ENCODE assay signal across 20 cellular contexts in the genomic region with DNA sequence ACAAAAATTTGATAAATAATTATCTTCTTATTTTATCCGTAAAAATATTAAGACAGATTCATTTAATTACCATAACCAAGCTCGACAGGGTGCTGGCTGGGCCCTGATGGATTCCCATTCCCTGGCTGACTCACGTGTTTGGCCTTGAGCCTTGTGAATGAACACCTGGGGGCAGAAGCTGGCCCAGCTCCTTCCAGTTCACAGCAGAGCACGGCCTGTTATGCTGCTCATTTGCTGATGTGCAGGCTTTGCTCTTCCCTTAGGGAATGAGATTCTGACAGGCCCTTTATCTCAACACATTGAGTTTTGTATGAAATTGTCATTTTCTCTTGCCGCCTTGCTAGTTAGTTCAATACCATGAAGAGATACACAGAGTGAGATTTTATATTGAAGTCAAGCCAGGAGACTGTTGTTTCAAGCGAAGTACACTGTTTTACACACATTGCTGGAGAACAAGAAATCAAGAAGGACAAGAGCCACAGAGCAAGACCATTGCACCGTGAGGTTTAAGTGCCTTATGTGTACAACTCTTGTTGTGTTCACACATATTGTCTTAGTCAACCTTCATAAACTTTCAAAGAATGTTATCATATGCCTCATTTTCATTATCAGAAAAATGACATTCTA.
A peak's percentile ranks its signal among the peaks of the same experiment; 100 is the strongest.
DNase-seq lines count a peak whose midpoint lies in the region; FAIRE-seq and TF ChIP-seq lines count a peak whose summit lies in the region.
"Had no signal": no experiment of that assay in that cellular context is flagged by ENCODE, and none has a peak within 500 bp of the region (broad histone marks: within the 10 kb centered on the region; RNA-seq: fewer than 3 reads in every experiment).

No MANE protein-coding gene starts in this region.

- no peak for TF ChIP-seq EP300 in SK-N-SH (IDR thresholded peaks at IDR 0.05; ENCODE audit: borderline replicate concordance in 1 of 2, low read depth in 1 of 2, low read length in 1 of 2)

- no peaks in the 10 kb centered on the region for H3K36me3 Mint-ChIP-seq in MCF 10A (ENCODE audit: insufficient read depth, unreplicated experiment)
- H3K36me3 Mint-ChIP-seq in activated CD4-positive, alpha-beta T cell treated with anti-CD3 and anti-CD28 coated beads, Interleukin-2, amount 10 ng/mL, durations not matched to agents 7 days and 5 days (ENCODE audit: low read depth): no peaks in the 10 kb centered on the region

- H3K4me1 ChIP-seq in breast epithelium (no peaks in the 10 kb centered on the region), SK-N-SH (ENCODE audit: control insufficient read depth in 1 of 2, insufficient read depth in 2 of 2, low read depth in 1 of 2, low read length in 1 of 2) (peaks cover 0 to 2% of the 10 kb centered on the region in 2 experiments; a peak in 2 of 4 replicates), hepatocyte (ENCODE audit: insufficient read depth) (no peaks in the 10 kb centered on the region), thyroid gland (no peaks in the 10 kb centered on the region)
- H3K4me1 ChIP-seq: sigmoid colon had no signal

- H3K79me2 ChIP-seq in SK-N-SH (ENCODE audit: insufficient read depth) (no peaks in the 10 kb centered on the region), hepatocyte (no peaks in the 10 kb centered on the region)

- TF ChIP-seq RAD21 in SK-N-SH (IDR thresholded peaks at IDR 0.05; ENCODE audit: low read length): no peak

- intact Hi-C loops in MCF 10A (cut with micrococcal nuclease): no loop called here
- intact Hi-C loops in breast epithelium (cut with DNase I; ENCODE audit: low total_unique reads): no loop called here
- intact Hi-C loops in thyroid gland (cut with DNase I): no loop called here

- H4K20me1 ChIP-seq in SK-N-SH (ENCODE audit: insufficient read depth) (no peaks in the 10 kb centered on the region), hepatocyte (ENCODE audit: insufficient read depth, poor library complexity, severe bottlenecking) (no peaks in the 10 kb centered on the region)

- no peaks in the 10 kb centered on the region for H3K36me3 ChIP-seq in breast epithelium
- H3K36me3 ChIP-seq in SK-N-SH (replicated peaks in 1 of 2; ENCODE audit: control insufficient read depth in 1 of 2, insufficient read depth in 2 of 2, low read length in 1 of 2): no peaks in the 10 kb centered on the region
- H3K36me3 ChIP-seq in hepatocyte (replicated peaks; ENCODE audit: insufficient read depth, low read depth): no peaks in the 10 kb centered on the region
- H3K36me3 ChIP-seq in thyroid gland: no peaks in the 10 kb centered on the region
- H3K36me3 ChIP-seq: sigmoid colon had no signal

- H2AFZ ChIP-seq in SK-N-SH (ENCODE audit: low read depth): 0 out of 2 replicates have a peak overlapping the region, but pooled peaks have one; percentile 47
- H2AFZ ChIP-seq in hepatocyte: no peak overlapping the region

- H3K9me3 ChIP-seq in breast epithelium (no peaks in the 10 kb centered on the region), SK-N-SH (no peaks in the 10 kb centered on the region), hepatocyte (ENCODE audit: low read depth) (no peaks in the 10 kb centered on the region), thyroid gland (no peaks in the 10 kb centered on the region)
- H3K9me3 ChIP-seq: sigmoid colon had no signal

- H3K27me3 ChIP-seq in breast epithelium (no peaks in the 10 kb centered on the region), SK-N-SH (ENCODE audit: insufficient read depth) (no peaks in the 10 kb centered on the region), hepatocyte (no peaks in the 10 kb centered on the region), thyroid gland (no peaks in the 10 kb centered on the region)
- H3K27me3 ChIP-seq: sigmoid colon had no signal

- peak; percentile 65 for DNase-seq in MCF 10A (ENCODE audit: unreplicated experiment)
- no peak for DNase-seq in breast epithelium (ENCODE audit: low spot score in 2 of 2)
- no peak for DNase-seq in SK-N-SH
- DNase-seq in hepatocyte (ENCODE audit: low spot score): peak; percentile 23
- DNase-seq in thyroid gland: peak; percentile 29 to 49
- no peak for DNase-seq in activated CD4-positive, alpha-beta T cell treated with anti-CD3 and anti-CD28 coated beads, Interleukin-2, amount 10 ng/mL, durations not matched to agents 7 days and 5 days
- no peak for DNase-seq in SIG-M5 (lab: John Stamatoyannopoulos, UW)
- no peak for DNase-seq in RCC 7860 (ENCODE audit: low spot score)
- DNase-seq: ACHN; amniotic stem cell; kidney glomerular epithelial cell; NCI-H1694; NCI-H446; sigmoid colon; stimulated activated CD4-positive, alpha-beta T cell treated with anti-CD3 and anti-CD28 coated beads, Interleukin-2, amount 100 ng/mL, for 24 hours; SW 1271 had no signal

- H3K27me3 Mint-ChIP-seq in MCF 10A (ENCODE audit: insufficient read depth, unreplicated experiment): no peaks in the 10 kb centered on the region
- no peaks in the 10 kb centered on the region for H3K27me3 Mint-ChIP-seq in activated CD4-positive, alpha-beta T cell treated with anti-CD3 and anti-CD28 coated beads, Interleukin-2, amount 10 ng/mL, durations not matched to agents 7 days and 5 days

- no peaks in the 10 kb centered on the region for H3K9me2 ChIP-seq in SK-N-SH
- H3K9me2 ChIP-seq in hepatocyte (replicated peaks; ENCODE audit: insufficient read depth): no peaks in the 10 kb centered on the region

- WGBS in SK-N-SH (ENCODE audit: low lambda C conversion rate): 23% methylated on average over 7 of the region's 7 CpGs
- WGBS in hepatocyte (ENCODE audit: low lambda C conversion rate, missing lambda C conversion rate): 74% methylated on average over 7 of the region's 7 CpGs
- 39 to 44% methylated on average over 7 of the region's 7 CpGs for WGBS in thyroid gland, 2 donors

- CTCF ChIA-PET in MCF 10A (lab: Yijun Ruan, JAX) (interaction anchor here (0.5 to 0.9 kb wide), 3 partner anchors 19 to 758 kb away, joined by 3 read pairs; no protein-coding TSS in a partner anchor), SK-N-SH (lab: Yijun Ruan, JAX) (no interaction called here)
- CTCF ChIA-PET in activated CD4-positive, alpha-beta T cell treated with anti-CD3 and anti-CD28 coated beads, Interleukin-2, amount 10 ng/mL, durations not matched to agents 7 days and 5 days (lab: Charles Lee): no interaction called here

- H3K4me2 ChIP-seq in SK-N-SH (no peak overlapping the region), hepatocyte (no peak overlapping the region)

- no peak overlapping the region for H3K4me3 Mint-ChIP-seq in MCF 10A (ENCODE audit: unreplicated experiment)
- no peak overlapping the region for H3K4me3 Mint-ChIP-seq in activated CD4-positive, alpha-beta T cell treated with anti-CD3 and anti-CD28 coated beads, Interleukin-2, amount 10 ng/mL, durations not matched to agents 7 days and 5 days
- H3K4me3 Mint-ChIP-seq: neural crest cell had no signal

- no peak for FAIRE-seq in RCC 7860 (lab: Jason Lieb, UNC)
- FAIRE-seq: GM12878 had no signal

- TF ChIP-seq CTCF in MCF 10A (IDR thresholded peaks at IDR 0.05; ENCODE audit: unreplicated experiment) (no peak), breast epithelium (IDR thresholded peaks at IDR 0.05) (no peak), SK-N-SH (IDR thresholded peaks at IDR 0.05) (no peak), hepatocyte (IDR thresholded peaks at IDR 0.05; ENCODE audit: poor library complexity) (no peak), thyroid gland (IDR thresholded peaks at IDR 0.05) (no peak)

- H3K4me3 ChIP-seq in breast epithelium (no peak overlapping the region), SK-N-SH (ENCODE audit: low read depth in 2 of 2, low read length in 1 of 2) (no peak overlapping the region), hepatocyte (no peak overlapping the region), thyroid gland (replicated peaks in 1 of 3) (no peak overlapping the region)
- H3K4me3 ChIP-seq: coronary artery, GM12878, sigmoid colon had no signal

- H3K4me1 Mint-ChIP-seq in MCF 10A (ENCODE audit: insufficient read depth, unreplicated experiment): no peaks in the 10 kb centered on the region
- no peaks in the 10 kb centered on the region for H3K4me1 Mint-ChIP-seq in activated CD4-positive, alpha-beta T cell treated with anti-CD3 and anti-CD28 coated beads, Interleukin-2, amount 10 ng/mL, durations not matched to agents 7 days and 5 days

- BruUV-seq in MCF 10A (replicated peaks; lab: Mats Ljungman, UMichigan): no TSS peak

- no peaks in the 10 kb centered on the region for H3K9me3 Mint-ChIP-seq in MCF 10A (ENCODE audit: unreplicated experiment)
- H3K9me3 Mint-ChIP-seq in activated CD4-positive, alpha-beta T cell treated with anti-CD3 and anti-CD28 coated beads, Interleukin-2, amount 10 ng/mL, durations not matched to agents 7 days and 5 days: peaks cover 7% of the 10 kb centered on the region

- H3K27ac ChIP-seq in breast epithelium (no peak overlapping the region), SK-N-SH (ENCODE audit: low read depth in 2 of 2, low read length in 1 of 2) (no peak overlapping the region), hepatocyte (no peak overlapping the region), thyroid gland (no peak overlapping the region)
- H3K27ac ChIP-seq: coronary artery, sigmoid colon had no signal

- peaks cover 4% of the 10 kb centered on the region for H3F3A ChIP-seq in SK-N-SH (replicated peaks; ENCODE audit: insufficient read depth)

- TF ChIP-seq POLR2A in breast epithelium (IDR thresholded peaks at IDR 0.05) (no peak), thyroid gland (IDR thresholded peaks at IDR 0.05) (no peak)

- H3K9ac ChIP-seq in SK-N-SH: no peak overlapping the region

- H3K27ac Mint-ChIP-seq in MCF 10A (ENCODE audit: low read depth, unreplicated experiment): no peak overlapping the region
- no peak overlapping the region for H3K27ac Mint-ChIP-seq in activated CD4-positive, alpha-beta T cell treated with anti-CD3 and anti-CD28 coated beads, Interleukin-2, amount 10 ng/mL, durations not matched to agents 7 days and 5 days
- H3K27ac Mint-ChIP-seq: activated T-helper 2 cell treated with anti-CD3 and anti-CD28 coated beads, Interferon-gamma antibody, Interleukin-2, Interleukin-4, amounts not matched to agents 10 μg/mL and 5 μg/mL and 100 μg/mL, durations not matched to agents 14 hours and 24 hours and 36 hours had no signal

- POLR2A ChIA-PET in MCF 10A (lab: Yijun Ruan, JAX): no interaction called here
- POLR2A ChIA-PET in SK-N-SH (lab: Yijun Ruan, JAX): no interaction called here
- POLR2A ChIA-PET in activated CD4-positive, alpha-beta T cell treated with anti-CD3 and anti-CD28 coated beads, Interleukin-2, amount 10 ng/mL, durations not matched to agents 7 days and 5 days (lab: Charles Lee): no interaction called here

TF ChIP-seq in SK-N-SH, 30 proteins besides CTCF, POLR2A, EP300 and RAD21:
- no peak for TF ChIP-seq RCOR1 (IDR thresholded peaks at IDR 0.05; ENCODE audit: low read length)
- TF ChIP-seq GABPA (IDR thresholded peaks at IDR 0.05; ENCODE audit: low read depth): no peak
- peak; percentile 19; the same call in 1 of the 2 replicates for TF ChIP-seq TCF12 (IDR thresholded peaks at IDR 0.05)
- no peak for TF ChIP-seq MEF2A (IDR thresholded peaks at IDR 0.05; ENCODE audit: borderline replicate concordance, low read depth)

Comparison
In these comparisons a context has a peak if more than half of its experiments do, and no peak if none do; other contexts are left out.
1. DNase-seq: peak in MCF 10A (single experiment), hepatocyte (single experiment) and thyroid gland (2 of 2); none in breast epithelium (0 of 2), SK-N-SH (single experiment), activated CD4-positive, alpha-beta T cell treated with anti-CD3 and anti-CD28 coated beads, Interleukin-2, amount 10 ng/mL, durations not matched to agents 7 days and 5 days (single experiment), SIG-M5 (single experiment) and RCC 7860 (single experiment).